ENCODE assay signal across 9 cellular contexts in genomic region chr13:47351798-47352197, GRCh38.
"Had no signal": no experiment of that assay in that cellular context is flagged by ENCODE, and none has a peak within 500 bp of the region (broad histone marks: within the 10 kb centered on the region; RNA-seq: fewer than 3 reads in every experiment).

No MANE protein-coding gene starts in this region.

- DNase-seq: GM23248, GOT3, H9, HCEC 1CT, Karpas-422, KBM-7 had no signal

- H3K4me2 ChIP-seq: KMS-11 had no signal

- H3K27ac ChIP-seq: GM23248, KMS-11 had no signal

- H3K4me3 ChIP-seq: GM23248 had no signal

- H3K9ac ChIP-seq: GM23248, KMS-11 had no signal

- H2AFZ ChIP-seq: GM23248 had no signal

- FAIRE-seq: H54, HTR-8/SVneo had no signal
